10 cellular contexts compared by ENCODE assay signal in the genomic region with DNA sequence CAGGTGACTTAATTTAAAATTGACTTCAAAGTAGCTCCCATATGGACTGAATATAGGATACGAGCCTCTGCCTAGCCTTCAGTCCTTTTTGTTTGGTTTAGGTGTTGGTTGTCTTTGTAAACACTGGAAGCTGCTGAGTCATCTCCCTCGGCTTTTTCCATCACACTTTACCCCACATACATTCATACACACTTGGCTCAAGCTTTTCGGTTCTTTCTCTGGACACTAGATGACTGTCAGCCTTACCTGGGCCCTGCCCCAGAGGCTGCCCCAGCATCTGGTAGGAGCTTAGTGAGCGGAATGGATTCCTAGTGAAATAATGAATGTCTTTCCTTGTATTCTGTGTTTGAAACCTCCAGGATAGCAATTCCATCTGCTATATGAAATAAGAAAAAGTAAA. TPM values are rescaled to one million over a fixed set of nuclear protein-coding genes. Genes with fewer than 3 reads are reported as not detected.
DNase-seq lines count a peak whose midpoint lies in the region; ATAC-seq and TF ChIP-seq lines count a peak whose summit lies in the region.
"Had no signal": no experiment of that assay in that cellular context is flagged by ENCODE, and none has a peak within 500 bp of the region (broad histone marks: within the 10 kb centered on the region; RNA-seq: fewer than 3 reads in every experiment).

No MANE protein-coding gene starts in this region.

- ATAC-seq in GM18870 (IDR thresholded peaks at IDR 0.05; ENCODE audit: unreplicated experiment), result no peak
- ATAC-seq in GM21825 (IDR thresholded peaks at IDR 0.05; ENCODE audit: unreplicated experiment), result no peak

- no peak for TF ChIP-seq POLR2A in stomach (IDR thresholded peaks at IDR 0.05)

- peaks cover 61% of the 10 kb centered on the region for H3K4me1 ChIP-seq in SJSA1 (replicated peaks)
- H3K4me1 ChIP-seq in stomach, result peaks cover 3 to 73% (median 37%) of the 10 kb centered on the region in 4 donors

- DNase-seq in H4 (ENCODE audit: low spot score) (peak; percentile 90), SJSA1 (ENCODE audit: low read depth in 1 of 2, low spot score in 2 of 2) (peak; percentile 55 to 68), fibroblast of villous mesenchyme (ENCODE audit: low read depth) (peak; percentile 96), stomach (no peak), SIG-M5 (lab: John Stamatoyannopoulos, UW) (no peak), Ammon's horn (ENCODE audit: low spot score) (no peak)
- DNase-seq: activated naive CD8-positive, alpha-beta T cell treated with anti-CD3 and anti-CD28 coated beads for 36 hours had no signal

- WGBS in stomach, 5 donors, result 28 to 43% (median 38%) methylated on average over 4 of the region's 4 CpGs

- H3K27ac ChIP-seq in SJSA1, result peak overlapping the region; percentile 62
- peak overlapping the region in 4 of 5 donors; percentile 39 to 86 (median 57) for H3K27ac ChIP-seq in stomach
- H3K27ac ChIP-seq: HL-60 had no signal

- TF ChIP-seq EP300 in stomach (IDR thresholded peaks at IDR 0.05), result no peak

- H3K4me3 ChIP-seq in SJSA1 (no peak overlapping the region), fibroblast of villous mesenchyme (ENCODE audit: low read depth, low read length) (no peak overlapping the region), stomach (no peak overlapping the region)

- H3K9me3 ChIP-seq in SJSA1 (replicated peaks) (no peaks in the 10 kb centered on the region), stomach (no peaks in the 10 kb centered on the region)

- intact Hi-C loops in stomach (cut with DNase I; ENCODE audit: low total_unique reads), result no loop called here

- H3K36me3 ChIP-seq in SJSA1, result 0 out of 2 replicates have a peak, but pooled peaks cover 7% of the 10 kb centered on the region
- no peaks in the 10 kb centered on the region for H3K36me3 ChIP-seq in stomach

- H3K27me3 ChIP-seq in SJSA1 (replicated peaks) (no peaks in the 10 kb centered on the region), stomach (no peaks in the 10 kb centered on the region)

- TF ChIP-seq CTCF in fibroblast of villous mesenchyme (IDR thresholded peaks at IDR 0.05; ENCODE audit: insufficient read depth, low read depth, low read length) (no peak), stomach (IDR thresholded peaks at IDR 0.05) (no peak)

RNA-seq across cellular contexts. Expression of gene SCHIP1, which starts 52.5 kb away (rescaled TPM):
- 3.2 and 3.4 TPM in 2 replicates for total RNA-seq in H4 (2014; rRNA removed; shearing (Covaris generic))
- total RNA-seq in SJSA1 (2014; rRNA removed; shearing (Covaris generic)), result 1.5 and 9.4 TPM in 2 replicates
- total RNA-seq in fibroblast of villous mesenchyme, result 2.3 and 4.7 TPM in 2 replicates
- total RNA-seq in stomach, result 10 to 100 TPM in 2 of 5 donors, 1 to 10 TPM in 1, not detected in 2; 7.1 to 21.0 (median 18.7) TPM
- polyA plus RNA-seq in stomach, result 1 to 10 TPM; 1.2 to 8.9 (median 1.7) TPM
- total RNA-seq: activated naive CD8-positive, alpha-beta T cell treated with anti-CD3 and anti-CD28 coated beads for 36 hours had no signal

Comparison
In these comparisons a context has a peak if more than half of its experiments do, and no peak if none do; other contexts are left out.
1. DNase-seq: peak in H4 (single experiment), SJSA1 (2 of 2) and fibroblast of villous mesenchyme (single experiment); none in stomach (single experiment), SIG-M5 (single experiment) and Ammon's horn (single experiment).